Comparison of ENCODE assay signal across 11 cellular contexts in genomic region chr14:19435852-19436251, GRCh38. TPM values are rescaled to one million over a fixed set of nuclear protein-coding genes. Genes with fewer than 3 reads are reported as not detected.
"Had no signal": no experiment of that assay in that cellular context is flagged by ENCODE, and none has a peak within 500 bp of the region (broad histone marks: within the 10 kb centered on the region; RNA-seq: fewer than 3 reads in every experiment).

No MANE protein-coding gene starts in this region.

RNA-seq across cellular contexts. Expression of gene POTEG, which starts 1.7 kb away (rescaled TPM):
- total RNA-seq: stomach, subcutaneous adipose tissue, suprapubic skin, temporal lobe, thoracic aorta, tibial nerve, transverse colon, ureter, urinary bladder, uterus, vagina had no signal
- polyA plus RNA-seq: stomach, urinary bladder had no signal
